ENCODE assay signal across 17 cellular contexts in genomic region chr18:52312321-52312720, GRCh38. TPM values are rescaled to one million over a fixed set of nuclear protein-coding genes. Genes with fewer than 3 reads are reported as not detected.
A peak's percentile ranks its signal among the peaks of the same experiment; 100 is the strongest.
DNase-seq lines count a peak whose midpoint lies in the region; ATAC-seq, FAIRE-seq and TF ChIP-seq lines count a peak whose summit lies in the region.
"Had no signal": no experiment of that assay in that cellular context is flagged by ENCODE, and none has a peak within 500 bp of the region (broad histone marks: within the 10 kb centered on the region; RNA-seq: fewer than 3 reads in every experiment).

No MANE protein-coding gene starts in this region.

- peak; percentile 6 for DNase-seq in MCF 10A (ENCODE audit: unreplicated experiment)
- no peak for DNase-seq in breast epithelium (ENCODE audit: low spot score in 2 of 2)
- DNase-seq in NCI-H2227 treated with DMSO at 0.1 percent for 48 hours (lab: John Stamatoyannopoulos, UW): peak; percentile 21
- no peak for DNase-seq in GM12878 (ENCODE audit: low read depth, low spot score)
- no peak for DNase-seq in 8988T
- DNase-seq in ascending aorta (ENCODE audit: low spot score in 2 of 2): no peak
- no peak for DNase-seq in OCI-M1 (lab: John Stamatoyannopoulos, UW)
- no peak for DNase-seq in activated CD4-positive, CD25-positive, alpha-beta regulatory T cell (lab: John Stamatoyannopoulos, UW)
- DNase-seq: activated CD4-positive, alpha-beta T cell treated with anti-CD3 and anti-CD28 coated beads for 48 hours; activated effector memory CD4-positive, alpha-beta T cell treated with Interleukin-2 at 50 U/mL for 16 hours; CD8-positive, alpha-beta memory T cell; central memory CD4-positive, alpha-beta T cell; heart right ventricle; KBM-7; thyroid gland had no signal

- RAD21 ChIA-PET in GM12878 (lab: Charles Lee; ENCODE audit: unreplicated experiment): no interaction called here

- H3K79me2 ChIP-seq in GM12878 (ENCODE audit: control insufficient read depth, insufficient read depth, low read length): no peaks in the 10 kb centered on the region

- no peak overlapping the region for H3K27ac Mint-ChIP-seq in MCF 10A (ENCODE audit: low read depth, unreplicated experiment)
- H3K27ac Mint-ChIP-seq: CD8-positive, alpha-beta memory T cell had no signal

- H3K9me3 Mint-ChIP-seq in MCF 10A (ENCODE audit: unreplicated experiment): no peaks in the 10 kb centered on the region

- no peaks in the 10 kb centered on the region for H3K36me3 ChIP-seq in breast epithelium
- H3K36me3 ChIP-seq in GM12878 (ENCODE audit: control insufficient read depth in 2 of 2, insufficient read depth in 2 of 2, low read length in 1 of 2): no peaks in the 10 kb centered on the region
- no peaks in the 10 kb centered on the region for H3K36me3 ChIP-seq in ascending aorta
- H3K36me3 ChIP-seq: heart right ventricle, thyroid gland had no signal

- H3K4me3 ChIP-seq in breast epithelium (no peak overlapping the region), GM12878 (no peak overlapping the region), ascending aorta (no peak overlapping the region)
- H3K4me3 ChIP-seq: heart right ventricle, smooth muscle cell, thyroid gland had no signal

- TF ChIP-seq POLR2A in breast epithelium (IDR thresholded peaks at IDR 0.05): no peak
- no peak for TF ChIP-seq POLR2A in GM12878 (IDR thresholded peaks at IDR 0.05; ENCODE audit: low read depth, low read length)

- ATAC-seq in GM12878: peak; percentile 62
- ATAC-seq: heart right ventricle had no signal

- H3K4me1 Mint-ChIP-seq in MCF 10A (ENCODE audit: insufficient read depth, unreplicated experiment): peaks cover 11% of the 10 kb centered on the region
- H3K4me1 Mint-ChIP-seq: CD8-positive, alpha-beta memory T cell had no signal

- H3K9me3 ChIP-seq in breast epithelium (no peaks in the 10 kb centered on the region), GM12878 (replicated peaks; ENCODE audit: control insufficient read depth, insufficient read depth, low read length) (no peaks in the 10 kb centered on the region), ascending aorta (no peaks in the 10 kb centered on the region)
- H3K9me3 ChIP-seq: thyroid gland had no signal

- CTCF ChIA-PET in MCF 10A (lab: Yijun Ruan, JAX) (interaction anchor here (0.5 to 0.9 kb wide), 4 partner anchors 26 to 1155 kb away, joined by 3 to 5 read pairs (median 3); partner anchors contain the start of gene DCC), GM12878 (lab: Yijun Ruan, JAX) (interaction anchor here (0.6 to 1.7 kb wide), 2 partner anchors 23 to 44 kb away, joined by 3 to 5 read pairs; no protein-coding TSS in a partner anchor)

- H2AFZ ChIP-seq in GM12878 (ENCODE audit: control insufficient read depth, low read depth, low read length): no peak overlapping the region

- TF ChIP-seq CTCF in MCF 10A (IDR thresholded peaks at IDR 0.05; ENCODE audit: unreplicated experiment) (no peak), breast epithelium (IDR thresholded peaks at IDR 0.05) (no peak), GM12878 (IDR thresholded peaks at IDR 0.05 in 2 of 3, conservative IDR thresholded peaks at IDR 0.05 in 1 of 3; ENCODE audit: control insufficient read depth in 2 of 3, extremely low read depth in 1 of 3, insufficient read depth in 1 of 3, low read depth in 3 of 3, low read length in 3 of 3) (no peak), ascending aorta (IDR thresholded peaks at IDR 0.05) (no peak)

- TF ChIP-seq EP300 in GM12878 (IDR thresholded peaks at IDR 0.05; ENCODE audit: borderline replicate concordance in 1 of 2, control insufficient read depth in 1 of 2, low read depth in 2 of 2, low read length in 2 of 2): peak in 1 of 2 experiments; percentile 15; a peak in 1 of 4 replicates

- SMC1A ChIA-PET in GM12878 (lab: Charles Lee; ENCODE audit: uncharacterized antibody, unreplicated experiment): interaction anchor here (0.9 to 1.2 kb wide), 2 partner anchors 10 to 23 kb away, joined by 3 read pairs; no protein-coding TSS in a partner anchor

- in situ Hi-C loops in GM12878 (cut with MboI): no loop called here

- BruUV-seq in MCF 10A (replicated peaks; lab: Mats Ljungman, UMichigan) (no TSS peak), GM12878 (replicated peaks; lab: Mats Ljungman, UMichigan) (no TSS peak)

- H3K27me3 Mint-ChIP-seq in MCF 10A (ENCODE audit: insufficient read depth, unreplicated experiment): no peaks in the 10 kb centered on the region
- H3K27me3 Mint-ChIP-seq: CD8-positive, alpha-beta memory T cell had no signal

- no peak for TF ChIP-seq RAD21 in GM12878 (IDR thresholded peaks at IDR 0.05; ENCODE audit: insufficient read depth, low read depth, low read length)

- no peak overlapping the region for H3K27ac ChIP-seq in breast epithelium
- H3K27ac ChIP-seq in GM12878 (ENCODE audit: control insufficient read depth, insufficient read depth): no peak overlapping the region
- no peak overlapping the region for H3K27ac ChIP-seq in ascending aorta
- H3K27ac ChIP-seq: heart right ventricle, thyroid gland had no signal

- H3K4me2 ChIP-seq in GM12878 (ENCODE audit: control insufficient read depth, insufficient read depth): no peak overlapping the region
- H3K4me2 ChIP-seq: smooth muscle cell had no signal

- no peak overlapping the region for H3K9ac ChIP-seq in GM12878 (ENCODE audit: control insufficient read depth, insufficient read depth, low read length)

- H3K4me1 ChIP-seq in breast epithelium (no peaks in the 10 kb centered on the region), GM12878 (ENCODE audit: control insufficient read depth, insufficient read depth, low read length) (no peaks in the 10 kb centered on the region), ascending aorta (no peaks in the 10 kb centered on the region)
- H3K4me1 ChIP-seq: heart right ventricle, thyroid gland had no signal

- no peak for FAIRE-seq in GM12878 (lab: Jason Lieb, UNC)
- FAIRE-seq: A204.1 had no signal

- POLR2A ChIA-PET in MCF 10A (lab: Yijun Ruan, JAX): interaction anchor here (0.9 kb wide), 1 partner anchor 162 kb away, joined by 3 read pairs; no protein-coding TSS in a partner anchor
- POLR2A ChIA-PET in GM12878 (lab: Charles Lee): no interaction called here

- H4K20me1 ChIP-seq in GM12878 (ENCODE audit: control insufficient read depth, insufficient read depth): no peaks in the 10 kb centered on the region

- H3K4me3 Mint-ChIP-seq in MCF 10A (ENCODE audit: unreplicated experiment): no peak overlapping the region
- H3K4me3 Mint-ChIP-seq: CD8-positive, alpha-beta memory T cell had no signal

- intact Hi-C loops in MCF 10A (cut with micrococcal nuclease) (no loop called here), breast epithelium (cut with DNase I; ENCODE audit: low total_unique reads) (no loop called here), GM12878 (cut with micrococcal nuclease; ENCODE audit: unreplicated experiment) (no loop called here), ascending aorta (cut with DNase I) (no loop called here)

- H3K27me3 ChIP-seq in breast epithelium (no peaks in the 10 kb centered on the region), GM12878 (replicated peaks in 1 of 2; ENCODE audit: control insufficient read depth in 2 of 2, insufficient read depth in 2 of 2, low read length in 1 of 2) (no peaks in the 10 kb centered on the region), ascending aorta (no peaks in the 10 kb centered on the region)
- H3K27me3 ChIP-seq: heart right ventricle, thyroid gland had no signal

- no peaks in the 10 kb centered on the region for H3K36me3 Mint-ChIP-seq in MCF 10A (ENCODE audit: insufficient read depth, unreplicated experiment)
- H3K36me3 Mint-ChIP-seq: CD8-positive, alpha-beta memory T cell had no signal

TF ChIP-seq in GM12878, 131 proteins besides CTCF, POLR2A, EP300 and RAD21:
- peak; percentile 71 for TF ChIP-seq MTA2 (IDR thresholded peaks at IDR 0.05; ENCODE audit: low read depth)
- TF ChIP-seq HCFC1 (IDR thresholded peaks at IDR 0.05; ENCODE audit: low read length): no peak

RNA-seq across cellular contexts. Expression of gene DCC, which starts 27.7 kb away (rescaled TPM):
- total RNA-seq in MCF 10A (2022) (not detected in 2 replicates), breast epithelium (1 to 10 TPM in 1 of 3 donors, under 1 TPM in 2; under 0.01 to 1.6 (median 0.15) TPM), GM12878 (2014; rRNA removed) (not detected in 2 replicates), GM12878 (2014; rRNA removed; fragmentation: Illumina TruSeq; extraction: Trizol) (not detected in 2 replicates), GM12878 (2021) (not detected in 2 replicates), ascending aorta (not detected)
- 1.1 TPM in 1 of 2 replicates, not detected in the other for total RNA-seq in GM12878 (2013; cell fraction: nucleolus; rRNA removed)
- not detected for polyA plus RNA-seq in GM12878 (2011; ENCODE audit: low read depth)
- polyA plus RNA-seq in GM12878 (2011; rRNA removed) (not detected in 2 replicates), GM12878 (2014; fragmentation: Illumina TruSeq; extraction: Trizol) (0.01 and 0.02 TPM in 2 replicates), GM12878 (2014; fragmentation: Nextera tagmentation; extraction: Ambion mirVana) (not detected), GM12878 (2014; rRNA removed) (not detected in 2 replicates), GM12878 (2016; fragmentation: Nextera tagmentation; extraction: Ambion mirVana) (not detected)
- polyA plus RNA-seq in GM12878 (2011; cell fraction: cytosol; rRNA removed): not detected in 2 replicates
- polyA plus RNA-seq in GM12878 (2011; cell fraction: nucleus; rRNA removed): 0.21 and 0.23 TPM in 2 replicates
- polyA plus RNA-seq in GM12878 (2012): 0.01 TPM in 1 of 2 replicates, not detected in the other
- under 0.01 TPM in 1 of 2 replicates, not detected in the other for polyA minus RNA-seq in GM12878 (2011; rRNA and poly(A)+ RNA removed)
- not detected in 2 replicates for polyA minus RNA-seq in GM12878 (2011; cell fraction: cytosol; rRNA and poly(A)+ RNA removed)
- 0.12 and 0.19 TPM in 2 replicates for polyA minus RNA-seq in GM12878 (2011; cell fraction: nucleus; rRNA and poly(A)+ RNA removed)
- total RNA-seq: CD8-positive, alpha-beta memory T cell; smooth muscle cell had no signal
- polyA plus RNA-seq: CD8-positive, alpha-beta memory T cell; smooth muscle cell had no signal

Comparison
In these comparisons a context has a peak if more than half of its experiments do, and no peak if none do; other contexts are left out.
1. DNase-seq: peak in MCF 10A (single experiment) and NCI-H2227 treated with DMSO at 0.1 percent for 48 hours (single experiment); none in breast epithelium (0 of 2), GM12878 (single experiment), 8988T (single experiment), ascending aorta (0 of 2), OCI-M1 (single experiment) and activated CD4-positive, CD25-positive, alpha-beta regulatory T cell (0 of 4).